ENCODE assay signal across 8 cellular contexts in genomic region chr19:46537136-46538097, GRCh38. TPM values are rescaled to one million over a fixed set of nuclear protein-coding genes. Genes with fewer than 3 reads are reported as not detected.
DNase-seq lines count a peak whose midpoint lies in the region; ATAC-seq and TF ChIP-seq lines count a peak whose summit lies in the region.

No MANE protein-coding gene starts in this region.

- TF ChIP-seq CTCF in esophagus muscularis mucosa (IDR thresholded peaks at IDR 0.05) (peak; percentile 66 to 93 (median 79)), neutrophil (IDR thresholded peaks at IDR 0.05) (peak; percentile 77), upper lobe of left lung (IDR thresholded peaks at IDR 0.05) (peak; percentile 64 to 91 (median 78))

- 37% methylated on average over 17 of the region's 19 CpGs for WGBS in esophagus muscularis mucosa
- 39 to 49% methylated on average over 12 to 19 of the region's 19 CpGs for WGBS in upper lobe of left lung, 2 donors

- intact Hi-C loops in esophagus muscularis mucosa (cut with DNase I), result loop anchor here (10.0 kb wide), 1 partner anchor 127 kb away; the partner anchor contains the start of gene DACT3

- no peaks in the 10 kb centered on the region for H3K27me3 ChIP-seq in esophagus muscularis mucosa
- H3K27me3 ChIP-seq in neutrophil, result no peaks in the 10 kb centered on the region
- no peaks in the 10 kb centered on the region for H3K27me3 ChIP-seq in upper lobe of left lung

- H3K4me3 ChIP-seq in esophagus muscularis mucosa, result no peak overlapping the region
- no peak overlapping the region for H3K4me3 ChIP-seq in neutrophil (ENCODE audit: low read depth in 1 of 2, low read length in 1 of 2)
- no peak overlapping the region for H3K4me3 ChIP-seq in upper lobe of left lung

- TF ChIP-seq POLR2A in esophagus muscularis mucosa (IDR thresholded peaks at IDR 0.05; ENCODE audit: low read depth) (no peak), upper lobe of left lung (IDR thresholded peaks at IDR 0.05) (no peak)

- H3K4me1 ChIP-seq in esophagus muscularis mucosa, result peaks cover 0 to under 1% (median 0%) of the 10 kb centered on the region in 4 donors
- no peaks in the 10 kb centered on the region for H3K4me1 ChIP-seq in neutrophil (ENCODE audit: control insufficient read depth in 1 of 2, insufficient read depth in 1 of 2, low read depth in 1 of 2, low read length in 1 of 2)
- H3K4me1 ChIP-seq in upper lobe of left lung, result no peaks in the 10 kb centered on the region

- peak; percentile 77 to 86 for ATAC-seq in upper lobe of left lung (ENCODE audit: low FRiP score in 2 of 2)
- ATAC-seq in GM21737 (IDR thresholded peaks at IDR 0.05; ENCODE audit: unreplicated experiment), result no peak
- ATAC-seq in HG03442 (IDR thresholded peaks at IDR 0.05; ENCODE audit: unreplicated experiment), result no peak

- H3K36me3 ChIP-seq in esophagus muscularis mucosa (no peaks in the 10 kb centered on the region), neutrophil (no peaks in the 10 kb centered on the region), upper lobe of left lung (no peaks in the 10 kb centered on the region)

- H3K27ac ChIP-seq in esophagus muscularis mucosa (replicated peaks in 1 of 4), result no peak overlapping the region
- no peak overlapping the region for H3K27ac ChIP-seq in neutrophil
- no peak overlapping the region for H3K27ac ChIP-seq in upper lobe of left lung

- DNase-seq in GDM1 (lab: John Stamatoyannopoulos, UW) (peak; percentile 12), NCI-H460 (ENCODE audit: extremely low read depth, low read depth) (peak; percentile 16), esophagus muscularis mucosa (ENCODE audit: extremely low spot score) (no peak), upper lobe of left lung (peak in 1 of 2 donors; percentile 54)
- DNase-seq in activated CD8-positive, alpha-beta memory T cell treated with anti-CD3 and anti-CD28 coated beads, Interleukin-2, amount 50 U/mL, for 48 hours, result peak; percentile 81

- H3K9me3 ChIP-seq in esophagus muscularis mucosa, result no peaks in the 10 kb centered on the region
- no peaks in the 10 kb centered on the region for H3K9me3 ChIP-seq in neutrophil
- H3K9me3 ChIP-seq in upper lobe of left lung, result no peaks in the 10 kb centered on the region

- TF ChIP-seq EP300 in esophagus muscularis mucosa (IDR thresholded peaks at IDR 0.05), result no peak
- no peak for TF ChIP-seq EP300 in upper lobe of left lung (IDR thresholded peaks at IDR 0.05)

RNA-seq across cellular contexts. Expression of gene PNMA8B, which starts 41.8 kb away (rescaled TPM):
- total RNA-seq in NCI-H460 (2014; rRNA removed; shearing (Covaris generic)), result not detected in 2 replicates
- not detected in 2 replicates for polyA plus RNA-seq in NCI-H460 (2014; cell fraction: nucleus; rRNA removed)
- total RNA-seq in esophagus muscularis mucosa, result 1 to 10 TPM; 1.5 to 3.3 (median 1.6) TPM
- 1 to 10 TPM in 4 of 6 donors, under 1 TPM in 2; 0.39 to 2.7 (median 1.6) TPM for total RNA-seq in upper lobe of left lung

Comparison
In these comparisons a context has a peak if more than half of its experiments do, and no peak if none do; other contexts are left out.
1. ATAC-seq: peak in upper lobe of left lung (2 of 2); none in GM21737 (single experiment) and HG03442 (single experiment).
2. Peak in every context shown above with its lines, with median percentiles within 50 percentile points of each other: CTCF ChIP-seq.